ENCODE assay signal across 7 cellular contexts in genomic region chr10:33387720-33388119, GRCh38. TPM values are rescaled to one million over a fixed set of nuclear protein-coding genes. Genes with fewer than 3 reads are reported as not detected.
"Had no signal": no experiment of that assay in that cellular context is flagged by ENCODE, and none has a peak within 500 bp of the region (broad histone marks: within the 10 kb centered on the region; RNA-seq: fewer than 3 reads in every experiment).

No MANE protein-coding gene starts in this region.

- DNase-seq: GM23248, GOT3, H7, KBM-7 had no signal

- H3K4me1 Mint-ChIP-seq: IgD-negative memory B cell had no signal

- H3K27ac Mint-ChIP-seq: IgD-negative memory B cell had no signal

- H3K27ac ChIP-seq: GM23248, HL-60 had no signal

- H3K9ac ChIP-seq: GM23248 had no signal

- H3K4me3 ChIP-seq: GM23248, HAP-1 had no signal

- H3K36me3 ChIP-seq: HAP-1 had no signal

- H3K9me3 ChIP-seq: HAP-1 had no signal

- H3K4me3 Mint-ChIP-seq: IgD-negative memory B cell had no signal

- H3K36me3 Mint-ChIP-seq: IgD-negative memory B cell had no signal

- H3K4me1 ChIP-seq: HAP-1 had no signal

RNA-seq across cellular contexts. Expression of gene NRP1, which starts 53.3 kb away (rescaled TPM):
- polyA plus RNA-seq: IgD-negative memory B cell had no signal
